24 cellular contexts compared by ENCODE assay signal in the genomic region with DNA sequence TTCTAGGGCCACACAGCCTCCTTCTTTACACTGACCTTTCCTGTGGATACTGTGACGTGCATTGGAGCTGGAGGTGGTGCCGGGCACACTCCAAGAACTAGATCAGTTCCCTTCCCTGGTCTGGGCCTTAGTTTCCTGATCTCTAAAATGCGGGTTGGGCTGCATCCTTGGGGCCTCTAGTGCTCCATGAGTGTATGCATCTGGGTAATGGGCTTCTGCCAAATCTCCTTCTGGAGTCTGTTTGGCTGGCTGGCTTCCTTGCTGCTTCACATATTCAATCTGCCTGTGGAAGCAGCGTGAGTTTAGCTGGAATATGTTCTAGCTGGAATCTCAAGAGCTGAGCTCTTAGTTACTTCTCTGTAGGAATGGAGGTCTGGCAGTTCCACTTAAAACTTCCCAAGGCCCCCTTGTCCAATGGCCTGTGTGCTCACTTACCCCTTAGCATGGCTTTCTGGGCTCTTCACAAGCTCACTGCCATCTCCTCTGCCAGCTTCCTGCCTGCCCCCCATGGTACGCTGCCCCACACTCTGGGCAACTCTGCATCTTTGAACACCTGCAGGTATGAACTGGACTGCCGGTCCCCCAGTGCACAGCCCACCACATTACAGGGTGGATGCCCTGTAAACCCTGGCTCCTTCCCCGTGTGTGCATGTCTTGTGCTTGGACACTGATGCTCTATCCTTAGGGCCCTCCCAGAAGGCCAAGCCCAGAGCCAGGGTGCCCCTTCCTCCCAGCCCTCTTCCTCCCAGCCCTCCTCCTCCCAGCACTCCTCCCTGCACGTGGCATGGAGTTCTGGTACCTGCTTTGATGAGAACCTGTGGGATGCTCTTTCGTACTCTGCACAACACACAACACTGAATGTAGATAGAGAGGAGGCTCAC.
DNase-seq lines count a peak whose midpoint lies in the region; ATAC-seq and TF ChIP-seq lines count a peak whose summit lies in the region.
"Had no signal": no experiment of that assay in that cellular context is flagged by ENCODE, and none has a peak within 500 bp of the region (broad histone marks: within the 10 kb centered on the region; RNA-seq: fewer than 3 reads in every experiment).

No MANE protein-coding gene starts in this region.

- H2BK15ac ChIP-seq in H9 (ENCODE audit: low read depth, low read length) = no peak overlapping the region

- no peak overlapping the region for H3K4me3 ChIP-seq in AG10803 (ENCODE audit: low read length)
- no peak overlapping the region for H3K4me3 ChIP-seq in RWPE2 (ENCODE audit: severe bottlenecking)
- H3K4me3 ChIP-seq in fibroblast of pulmonary artery (replicated peaks; ENCODE audit: low read depth, low read length) = no peak overlapping the region
- no peak overlapping the region for H3K4me3 ChIP-seq in osteoblast (ENCODE audit: insufficient read depth, low read length)

- no peak overlapping the region for H3K56ac ChIP-seq in H9 (ENCODE audit: insufficient read length, low read depth, low read length)

- no peak overlapping the region for H3K4me3 Mint-ChIP-seq in activated T-helper 2 cell treated with anti-CD3 and anti-CD28 coated beads, Interferon-gamma antibody, Interleukin-2, Interleukin-4, amounts not matched to agents 10 μg/mL and 5 μg/mL and 100 μg/mL, durations not matched to agents 14 hours and 24 hours and 36 hours (ENCODE audit: low read depth)
- no peak overlapping the region for H3K4me3 Mint-ChIP-seq in H9
- H3K4me3 Mint-ChIP-seq: activated CD8-positive, alpha-beta memory T cell treated with anti-CD3 and anti-CD28 coated beads, Interleukin-2, amount 10 ng/mL, durations not matched to agents 7 days and 5 days; activated naive CD4-positive, alpha-beta T cell treated with anti-CD3 and anti-CD28 coated beads, Interleukin-2, amount 50 U/mL, for 24 hours; stimulated activated naive B cell treated with anti-CD40 and anti-IgM and Interleukin-4, amounts not matched to agents 10 μg/mL and 1 μg/mL and 100 μg/mL, for 72 hours; WTC11 had no signal

- H3K79me1 ChIP-seq in H9 (ENCODE audit: insufficient read depth, low read depth, low read length, poor library complexity, severe bottlenecking) = no peaks in the 10 kb centered on the region

- H2BK20ac ChIP-seq in H9 (ENCODE audit: low read depth, low read length, poor library complexity, severe bottlenecking) = no peak overlapping the region

- no peaks in the 10 kb centered on the region for H3K9me3 Mint-ChIP-seq in activated T-helper 2 cell treated with anti-CD3 and anti-CD28 coated beads, Interferon-gamma antibody, Interleukin-2, Interleukin-4, amounts not matched to agents 10 μg/mL and 5 μg/mL and 100 μg/mL, durations not matched to agents 14 hours and 24 hours and 36 hours
- H3K9me3 Mint-ChIP-seq in H9 = no peaks in the 10 kb centered on the region
- H3K9me3 Mint-ChIP-seq: activated naive CD4-positive, alpha-beta T cell treated with anti-CD3 and anti-CD28 coated beads, Interleukin-2, amount 50 U/mL, for 24 hours; stimulated activated naive B cell treated with anti-CD40 and anti-IgM and Interleukin-4, amounts not matched to agents 10 μg/mL and 1 μg/mL and 100 μg/mL, for 72 hours; WTC11 had no signal

- no peak overlapping the region for H3K27ac ChIP-seq in RWPE2 (ENCODE audit: poor library complexity, severe bottlenecking)
- no peak overlapping the region for H3K27ac ChIP-seq in osteoblast (ENCODE audit: low read depth, low read length)
- no peak overlapping the region for H3K27ac ChIP-seq in H9 (ENCODE audit: insufficient read length, low read depth, low read length)
- H3K27ac ChIP-seq: C4-2B had no signal

- H3K14ac ChIP-seq in H9 (ENCODE audit: insufficient read depth, low read length) = no peak overlapping the region; the same call in 1 of the 2 replicates

- no peaks in the 10 kb centered on the region for H3K36me3 Mint-ChIP-seq in activated T-helper 2 cell treated with anti-CD3 and anti-CD28 coated beads, Interferon-gamma antibody, Interleukin-2, Interleukin-4, amounts not matched to agents 10 μg/mL and 5 μg/mL and 100 μg/mL, durations not matched to agents 14 hours and 24 hours and 36 hours (ENCODE audit: low read depth)
- no peaks in the 10 kb centered on the region for H3K36me3 Mint-ChIP-seq in H9 (ENCODE audit: insufficient read depth in 1 of 3, low read depth in 3 of 3)
- H3K36me3 Mint-ChIP-seq: activated CD8-positive, alpha-beta memory T cell treated with anti-CD3 and anti-CD28 coated beads, Interleukin-2, amount 10 ng/mL, durations not matched to agents 7 days and 5 days; activated naive CD4-positive, alpha-beta T cell treated with anti-CD3 and anti-CD28 coated beads, Interleukin-2, amount 50 U/mL, for 24 hours; stimulated activated naive B cell treated with anti-CD40 and anti-IgM and Interleukin-4, amounts not matched to agents 10 μg/mL and 1 μg/mL and 100 μg/mL, for 72 hours; WTC11 had no signal

- no peak overlapping the region for H3K9ac ChIP-seq in H9 (ENCODE audit: extremely low read depth, insufficient read length, low read length)

- H2BK5ac ChIP-seq in H9 (ENCODE audit: insufficient read length, low read length) = no peak overlapping the region

- no peak overlapping the region for H4K91ac ChIP-seq in H9 (ENCODE audit: insufficient read length, low read depth, low read length)

- H3K18ac ChIP-seq in H9 (ENCODE audit: insufficient read length, low read depth, low read length) = no peak overlapping the region

- H2BK120ac ChIP-seq in H9 (ENCODE audit: low read depth, low read length, poor library complexity, severe bottlenecking) = no peak overlapping the region

- H3K36me3 ChIP-seq in RWPE2 (ENCODE audit: low read depth) (no peaks in the 10 kb centered on the region), osteoblast (ENCODE audit: insufficient read depth, low read length) (no peaks in the 10 kb centered on the region)

- H2AFZ ChIP-seq in osteoblast (ENCODE audit: low read length) = peak overlapping the region; percentile 31
- no peak overlapping the region for H2AFZ ChIP-seq in H9 (ENCODE audit: low read length)

- H3K4me2 ChIP-seq in osteoblast (ENCODE audit: insufficient read depth, low read length) = peak overlapping the region; percentile 3
- no peak overlapping the region for H3K4me2 ChIP-seq in H9 (ENCODE audit: insufficient read depth, insufficient read length, low read length)

- no peaks in the 10 kb centered on the region for H3K79me2 ChIP-seq in osteoblast (ENCODE audit: insufficient read depth, low read length)
- no peaks in the 10 kb centered on the region for H3K79me2 ChIP-seq in H9 (ENCODE audit: insufficient read depth, low read length)

- no peak overlapping the region for H4K5ac ChIP-seq in H9 (ENCODE audit: insufficient read length, low read depth, low read length)

- H3K23ac ChIP-seq in H9 (ENCODE audit: insufficient read length, low read depth, low read length) = no peak overlapping the region

- ATAC-seq in RWPE2 (ENCODE audit: low read depth) = no peak
- ATAC-seq: activated CD8-positive, alpha-beta memory T cell treated with anti-CD3 and anti-CD28 coated beads, Interleukin-2, amount 10 ng/mL, durations not matched to agents 7 days and 5 days; HepG2; stimulated activated naive B cell treated with anti-CD40 and anti-IgM and Interleukin-4, amounts not matched to agents 10 μg/mL and 1 μg/mL and 100 μg/mL, for 72 hours; WTC11 had no signal

- no peak overlapping the region for H4K8ac ChIP-seq in H9 (replicated peaks; ENCODE audit: insufficient read length, low read depth, low read length)

- H3K27me3 Mint-ChIP-seq in activated T-helper 2 cell treated with anti-CD3 and anti-CD28 coated beads, Interferon-gamma antibody, Interleukin-2, Interleukin-4, amounts not matched to agents 10 μg/mL and 5 μg/mL and 100 μg/mL, durations not matched to agents 14 hours and 24 hours and 36 hours (ENCODE audit: low read depth) = peaks cover 2% of the 10 kb centered on the region
- no peaks in the 10 kb centered on the region; the same call in 1 of the 2 replicates for H3K27me3 Mint-ChIP-seq in H9 (ENCODE audit: low read depth)
- H3K27me3 Mint-ChIP-seq: activated CD8-positive, alpha-beta memory T cell treated with anti-CD3 and anti-CD28 coated beads, Interleukin-2, amount 10 ng/mL, durations not matched to agents 7 days and 5 days had no signal

- H3K27ac Mint-ChIP-seq in activated T-helper 2 cell treated with anti-CD3 and anti-CD28 coated beads, Interferon-gamma antibody, Interleukin-2, Interleukin-4, amounts not matched to agents 10 μg/mL and 5 μg/mL and 100 μg/mL, durations not matched to agents 14 hours and 24 hours and 36 hours = no peak overlapping the region
- no peak overlapping the region for H3K27ac Mint-ChIP-seq in H9
- H3K27ac Mint-ChIP-seq: activated CD8-positive, alpha-beta memory T cell treated with anti-CD3 and anti-CD28 coated beads, Interleukin-2, amount 10 ng/mL, durations not matched to agents 7 days and 5 days; activated naive CD4-positive, alpha-beta T cell treated with anti-CD3 and anti-CD28 coated beads, Interleukin-2, amount 50 U/mL, for 24 hours; WTC11 had no signal

- H3K27me3 ChIP-seq in RWPE2 (ENCODE audit: insufficient read depth, poor library complexity, severe bottlenecking) (no peaks in the 10 kb centered on the region), osteoblast (ENCODE audit: insufficient read depth, low read length) (no peaks in the 10 kb centered on the region), H9 (ENCODE audit: insufficient read depth, low read length) (no peaks in the 10 kb centered on the region)

- DNase-seq in AG10803 (ENCODE audit: low read depth) = peak; percentile 8
- peak; percentile 17 for DNase-seq in RWPE2 (ENCODE audit: low spot score)
- DNase-seq in fibroblast of pulmonary artery (ENCODE audit: low read depth) = peak; percentile 10
- DNase-seq in osteoblast (ENCODE audit: insufficient read length, low spot score, missing footprints) = no peak
- no peak for DNase-seq in activated T-helper 2 cell treated with anti-CD3 and anti-CD28 coated beads, Interferon-gamma antibody, Interleukin-2, Interleukin-4, amounts not matched to agents 10 μg/mL and 5 μg/mL and 100 μg/mL, durations not matched to agents 14 hours and 24 hours and 36 hours (ENCODE audit: low spot score)
- DNase-seq in H9 = no peak
- DNase-seq in SKM-1 (lab: John Stamatoyannopoulos, UW; ENCODE audit: unreplicated experiment) = no peak
- no peak for DNase-seq in NCI-H345 (lab: John Stamatoyannopoulos, UW)
- DNase-seq: activated CD4-positive, alpha-beta T cell treated with anti-CD3 and anti-CD28 coated beads, Interleukin-2, amount 50 U/mL, for 1 hour; activated CD8-positive, alpha-beta memory T cell treated with anti-CD3 and anti-CD28 coated beads, Interleukin-2, amount 10 ng/mL, durations not matched to agents 7 days and 5 days; cerebellar nuclear complex; effector CD8-positive, alpha-beta T cell; erythroblast; NCI-H1092 treated with DMSO at 0.1 percent for 48 hours; NCI-H2029; NCI-H774; nucleus accumbens; RPMI8226; stimulated activated CD4-positive, alpha-beta T cell treated with anti-CD3 and anti-CD28 coated beads, Interleukin-4, amount 100 ng/mL, for 24 hours; stimulated activated naive B cell treated with anti-CD40 and anti-IgM and Interleukin-4, amounts not matched to agents 10 μg/mL and 1 μg/mL and 100 μg/mL, for 72 hours had no signal

- H3K9me3 ChIP-seq in RWPE2 (ENCODE audit: severe bottlenecking) = no peaks in the 10 kb centered on the region
- H3K9me3 ChIP-seq in osteoblast (ENCODE audit: low read depth, low read length) = no peaks in the 10 kb centered on the region
- H3K9me3 ChIP-seq in H9 (ENCODE audit: control insufficient read depth, low read depth, low read length) = no peaks in the 10 kb centered on the region

- H4K20me1 ChIP-seq in osteoblast (ENCODE audit: insufficient read depth, low read length) (no peaks in the 10 kb centered on the region), H9 (ENCODE audit: control insufficient read depth, insufficient read depth, insufficient read length) (no peaks in the 10 kb centered on the region)

- H3T11ph ChIP-seq in H9 (ENCODE audit: low read length) = no peak overlapping the region

- no peak overlapping the region for H2AK5ac ChIP-seq in H9 (ENCODE audit: insufficient read length, low read length)

- no peaks in the 10 kb centered on the region for H3K23me2 ChIP-seq in H9 (ENCODE audit: insufficient read length, low read depth, low read length, poor library complexity, severe bottlenecking)

- TF ChIP-seq CTCF in AG10803 (conservative IDR thresholded peaks at IDR 0.05; ENCODE audit: low read length) = no peak
- no peak for TF ChIP-seq CTCF in RWPE2 (IDR thresholded peaks at IDR 0.05; ENCODE audit: poor library complexity, severe bottlenecking)
- no peak for TF ChIP-seq CTCF in fibroblast of pulmonary artery (IDR thresholded peaks at IDR 0.05; ENCODE audit: low read length, missing control alignments)
- TF ChIP-seq CTCF in osteoblast (IDR thresholded peaks at IDR 0.05; ENCODE audit: extremely low read depth, low read depth, low read length) = no peak
- TF ChIP-seq CTCF in H9 (conservative IDR thresholded peaks at IDR 0.05) = no peak

- no peak overlapping the region for H2BK12ac ChIP-seq in H9 (ENCODE audit: insufficient read length, low read depth, low read length)

- intact Hi-C loops in activated T-helper 2 cell treated with anti-CD3 and anti-CD28 coated beads, Interferon-gamma antibody, Interleukin-2, Interleukin-4, amounts not matched to agents 10 μg/mL and 5 μg/mL and 100 μg/mL, durations not matched to agents 14 hours and 24 hours and 36 hours (cut with micrococcal nuclease) = no loop called here

- H3K4me1 ChIP-seq in RWPE2 (ENCODE audit: insufficient read depth, poor library complexity, severe bottlenecking) (no peaks in the 10 kb centered on the region), osteoblast (ENCODE audit: insufficient read depth, low read length) (peaks cover 9% of the 10 kb centered on the region), H9 (ENCODE audit: insufficient read depth, low read length) (no peaks in the 10 kb centered on the region)

- WGBS in H9 (ENCODE audit: extremely low coverage, insufficient read length, low lambda C conversion rate) = no CpG with 5 or more reads among the region's 9 CpGs

- H3K4me1 Mint-ChIP-seq in activated T-helper 2 cell treated with anti-CD3 and anti-CD28 coated beads, Interferon-gamma antibody, Interleukin-2, Interleukin-4, amounts not matched to agents 10 μg/mL and 5 μg/mL and 100 μg/mL, durations not matched to agents 14 hours and 24 hours and 36 hours (ENCODE audit: low read depth) = no peaks in the 10 kb centered on the region
- peaks cover 13 to 14% of the 10 kb centered on the region in 2 experiments for H3K4me1 Mint-ChIP-seq in H9
- H3K4me1 Mint-ChIP-seq: activated CD8-positive, alpha-beta memory T cell treated with anti-CD3 and anti-CD28 coated beads, Interleukin-2, amount 10 ng/mL, durations not matched to agents 7 days and 5 days; activated naive CD4-positive, alpha-beta T cell treated with anti-CD3 and anti-CD28 coated beads, Interleukin-2, amount 50 U/mL, for 24 hours; stimulated activated naive B cell treated with anti-CD40 and anti-IgM and Interleukin-4, amounts not matched to agents 10 μg/mL and 1 μg/mL and 100 μg/mL, for 72 hours had no signal

- H3K4ac ChIP-seq in H9 (ENCODE audit: low read depth, low read length) = no peak overlapping the region

Comparison
In these comparisons a context has a peak if more than half of its experiments do, and no peak if none do; other contexts are left out.
1. DNase-seq: peak in AG10803 (single experiment), RWPE2 (single experiment) and fibroblast of pulmonary artery (single experiment); none in osteoblast (single experiment), activated T-helper 2 cell treated with anti-CD3 and anti-CD28 coated beads, Interferon-gamma antibody, Interleukin-2, Interleukin-4, amounts not matched to agents 10 μg/mL and 5 μg/mL and 100 μg/mL, durations not matched to agents 14 hours and 24 hours and 36 hours (single experiment), H9 (single experiment), SKM-1 (single experiment) and NCI-H345 (single experiment).